In genomic region chr11:8722156-8722555, GRCh38 we compare ENCODE assay signal across 11 cellular contexts. TPM values are rescaled to one million over a fixed set of nuclear protein-coding genes. Genes with fewer than 3 reads are reported as not detected.
DNase-seq lines count a peak whose midpoint lies in the region; ATAC-seq and TF ChIP-seq lines count a peak whose summit lies in the region.
"Had no signal": no experiment of that assay in that cellular context is flagged by ENCODE, and none has a peak within 500 bp of the region (broad histone marks: within the 10 kb centered on the region; RNA-seq: fewer than 3 reads in every experiment).

No MANE protein-coding gene starts in this region.

- H3K9me3 Mint-ChIP-seq in HFFc6, result no peaks in the 10 kb centered on the region

- H3K27me3 ChIP-seq in brain microvascular endothelial cell (replicated peaks) (no peaks in the 10 kb centered on the region), mesendoderm (ENCODE audit: insufficient read depth, low read length, poor library complexity) (no peaks in the 10 kb centered on the region), thoracic aorta (replicated peaks; ENCODE audit: insufficient read depth) (no peaks in the 10 kb centered on the region)
- H3K27me3 ChIP-seq: neutrophil had no signal

- ATAC-seq in thoracic aorta (ENCODE audit: insufficient number of reproducible peaks, low FRiP score, low read depth), result no peak
- no peak for ATAC-seq in HG03520 (IDR thresholded peaks at IDR 0.05; ENCODE audit: unreplicated experiment)
- no peak for ATAC-seq in HG03175 (IDR thresholded peaks at IDR 0.05; ENCODE audit: unreplicated experiment)

- peaks cover 35% of the 10 kb centered on the region for H3K4me1 ChIP-seq in mesendoderm (ENCODE audit: control insufficient read depth, low read depth, low read length)
- peaks cover 50 to 72% of the 10 kb centered on the region in 2 donors for H3K4me1 ChIP-seq in thoracic aorta (ENCODE audit: control insufficient read depth in 1 of 2, low read depth in 2 of 2)

- peaks cover 25% of the 10 kb centered on the region for H3K36me3 Mint-ChIP-seq in HFFc6 (ENCODE audit: low read depth)

- WGBS in mesendoderm (ENCODE audit: extremely low coverage, insufficient coverage, low lambda C conversion rate), result no CpG with 5 or more reads among the region's 5 CpGs

- H3K79me2 ChIP-seq in mesendoderm (ENCODE audit: control insufficient read depth, insufficient read depth, low read length), result no peaks in the 10 kb centered on the region

- H3K4me3 ChIP-seq in brain microvascular endothelial cell (ENCODE audit: low read depth, low read length), result no peak overlapping the region
- H3K4me3 ChIP-seq in mesendoderm (ENCODE audit: low read length), result no peak overlapping the region
- H3K4me3 ChIP-seq in thoracic aorta, result no peak overlapping the region

- peak overlapping the region; percentile 9 for H3K18ac ChIP-seq in mesendoderm (ENCODE audit: low read length)

- DNase-seq in HFFc6 (peak; percentile 70), brain microvascular endothelial cell (peak; percentile 70), mesendoderm (peak; percentile 84), thoracic aorta (ENCODE audit: low spot score) (no peak), iPS-NIHi7 (ENCODE audit: extremely low spot score) (no peak)
- DNase-seq in stimulated activated CD4-positive, alpha-beta T cell treated with anti-CD3 and anti-CD28 coated beads, Interleukin-15, amount 100 ng/mL, for 24 hours, result no peak
- DNase-seq: activated T-cell treated with anti-CD3 and anti-CD28 coated beads, Interleukin-2, amount 50 U/mL, for 1 hour; NCI-H1417 treated with DMSO at 0.1 percent for 48 hours had no signal

- H3K36me3 ChIP-seq in brain microvascular endothelial cell (replicated peaks) (no peaks in the 10 kb centered on the region), mesendoderm (ENCODE audit: control insufficient read depth, insufficient read depth, low read length) (no peaks in the 10 kb centered on the region), thoracic aorta (no peaks in the 10 kb centered on the region)
- H3K36me3 ChIP-seq: neutrophil had no signal

- H3K4me2 ChIP-seq in mesendoderm (ENCODE audit: low read length), result no peak overlapping the region

- peak overlapping the region; percentile 53 for H3K4me3 Mint-ChIP-seq in HFFc6

- H2BK5ac ChIP-seq in mesendoderm (ENCODE audit: low read length), result no peak overlapping the region

- in situ Hi-C loops in brain microvascular endothelial cell (cut with HindIII; ENCODE audit: low pct_ligation_motif_present, low sequenced_read_pairs), result no loop called here

- H3K4me1 Mint-ChIP-seq in HFFc6 (ENCODE audit: low read depth), result peaks cover 81% of the 10 kb centered on the region

- no peaks in the 10 kb centered on the region for H3K79me1 ChIP-seq in mesendoderm (ENCODE audit: low read length)

- H4K8ac ChIP-seq in mesendoderm (ENCODE audit: low read depth, low read length), result no peak overlapping the region

- no peak overlapping the region for H2AK5ac ChIP-seq in mesendoderm (ENCODE audit: low read length)

- H3K23ac ChIP-seq in mesendoderm (ENCODE audit: low read length), result no peak overlapping the region

- no peak overlapping the region for H4K5ac ChIP-seq in mesendoderm (ENCODE audit: low read length)

- H3K27ac ChIP-seq in brain microvascular endothelial cell (no peak overlapping the region), mesendoderm (ENCODE audit: low read depth, low read length) (peak overlapping the region; percentile 51), thoracic aorta (peak overlapping the region; percentile 60 to 94)
- H3K27ac ChIP-seq: neutrophil had no signal

- H3K27ac Mint-ChIP-seq in HFFc6, result peak overlapping the region; percentile 97

- H2BK120ac ChIP-seq in mesendoderm (ENCODE audit: low read depth, low read length), result no peak overlapping the region

- no peaks in the 10 kb centered on the region for H3K9me3 ChIP-seq in thoracic aorta
- H3K9me3 ChIP-seq: neutrophil had no signal

- TF ChIP-seq CTCF in HFFc6 (IDR thresholded peaks at IDR 0.05) (no peak), brain microvascular endothelial cell (IDR thresholded peaks at IDR 0.05; ENCODE audit: low read depth, low read length, missing control alignments) (no peak), thoracic aorta (IDR thresholded peaks at IDR 0.05) (no peak)

- peak overlapping the region; percentile 46 for H3K4ac ChIP-seq in mesendoderm (ENCODE audit: low read depth, low read length)

- H3K27me3 Mint-ChIP-seq in HFFc6 (ENCODE audit: insufficient read depth), result peaks cover 9% of the 10 kb centered on the region

- H3K56ac ChIP-seq in mesendoderm (ENCODE audit: low read length), result no peak overlapping the region

- H2BK15ac ChIP-seq in mesendoderm (replicated peaks; ENCODE audit: low read depth), result no peak overlapping the region

- H3K9ac ChIP-seq in mesendoderm (ENCODE audit: low read length), result no peak overlapping the region

RNA-seq across cellular contexts. Expression of gene RPL27A, which starts 39.6 kb away (rescaled TPM):
- total RNA-seq in HFFc6 (2021; fragmentation: NEBNext Ultra II Directional; extraction: Animal tissue kit (Norgen Biotek cat#: 25700)), result 1,000 to 10,000 TPM in 4 of 6 experiments, 100 to 1,000 TPM in 2; 973 to 1,209 (median 1,069) TPM
- polyA plus RNA-seq in mesendoderm (2013, experiment 1 of 2), result 2,670 TPM
- 2,699 TPM for polyA plus RNA-seq in mesendoderm (2013, experiment 2 of 2)
- 100 to 1,000 TPM; 537 to 617 TPM for total RNA-seq in thoracic aorta

RNA-seq across cellular contexts. Expression of gene TRIM66, which starts 39.7 kb away (rescaled TPM):
- total RNA-seq in HFFc6 (2021; fragmentation: NEBNext Ultra II Directional; extraction: Animal tissue kit (Norgen Biotek cat#: 25700)), result 1 to 10 TPM; 4.5 to 6.9 (median 5.6) TPM
- polyA plus RNA-seq in mesendoderm (2013, experiment 1 of 2), result 0.79 TPM
- polyA plus RNA-seq in mesendoderm (2013, experiment 2 of 2), result 0.87 TPM
- 10 to 100 TPM; 10.2 to 18.1 TPM for total RNA-seq in thoracic aorta

Comparison
In these comparisons a context has a peak if more than half of its experiments do, and no peak if none do; other contexts are left out.
1. DNase-seq: peak in HFFc6 (single experiment), brain microvascular endothelial cell (single experiment) and mesendoderm (single experiment); none in thoracic aorta (single experiment), iPS-NIHi7 (single experiment) and stimulated activated CD4-positive, alpha-beta T cell treated with anti-CD3 and anti-CD28 coated beads, Interleukin-15, amount 100 ng/mL, for 24 hours (single experiment).